In genomic region chr4:163558539-163559044, GRCh38 we compare ENCODE assay signal across 8 cellular contexts.
DNase-seq lines count a peak whose midpoint lies in the region; ATAC-seq and TF ChIP-seq lines count a peak whose summit lies in the region.

No MANE protein-coding gene starts in this region.

- peaks cover 15 to 29% (median 21%) of the 10 kb centered on the region in 4 donors for H3K4me1 ChIP-seq in upper lobe of left lung

- H3K36me3 Mint-ChIP-seq in activated naive CD4-positive, alpha-beta T cell treated with anti-CD3 and anti-CD28 coated beads, Interleukin-2, amount 10 ng/mL, durations not matched to agents 7 days and 5 days, result peaks cover 1% of the 10 kb centered on the region

- CTCF ChIA-PET in activated naive CD4-positive, alpha-beta T cell treated with anti-CD3 and anti-CD28 coated beads, Interleukin-2, amount 10 ng/mL, durations not matched to agents 7 days and 5 days (lab: Charles Lee), result interaction anchor here (1.0 to 1.5 kb wide), 3 partner anchors 16 to 197 kb away, joined by 3 read pairs; no protein-coding TSS in a partner anchor

- peaks cover 4% of the 10 kb centered on the region for H3K27me3 Mint-ChIP-seq in activated naive CD4-positive, alpha-beta T cell treated with anti-CD3 and anti-CD28 coated beads, Interleukin-2, amount 10 ng/mL, durations not matched to agents 7 days and 5 days

- H3K27me3 ChIP-seq in upper lobe of left lung, result no peaks in the 10 kb centered on the region

- H3K9me3 ChIP-seq in upper lobe of left lung, result no peaks in the 10 kb centered on the region

- WGBS in upper lobe of left lung, 2 donors, result 7 to 12% methylated on average over 6 of the region's 6 CpGs

- peak; percentile 22 for DNase-seq in activated naive CD4-positive, alpha-beta T cell treated with anti-CD3 and anti-CD28 coated beads, Interleukin-2, amount 10 ng/mL, durations not matched to agents 7 days and 5 days
- no peak for DNase-seq in activated naive CD4-positive, alpha-beta T cell treated with Interleukin-2 at 50 U/mL for 16 hours
- peak; percentile 29 for DNase-seq in central memory CD4-positive, alpha-beta T cell
- DNase-seq in upper lobe of left lung, result peak in 1 of 2 donors; percentile 44
- no peak for DNase-seq in GM10266 (ENCODE audit: extremely low spot score)
- DNase-seq in cerebellum (ENCODE audit: low spot score), result no peak
- DNase-seq in midbrain (lab: John Stamatoyannopoulos, UW), result no peak

- H3K27ac Mint-ChIP-seq in activated naive CD4-positive, alpha-beta T cell treated with anti-CD3 and anti-CD28 coated beads, Interleukin-2, amount 10 ng/mL, durations not matched to agents 7 days and 5 days, result peak overlapping the region; percentile 66

- no peak for TF ChIP-seq POLR2A in upper lobe of left lung (IDR thresholded peaks at IDR 0.05)

- H3K36me3 ChIP-seq in upper lobe of left lung, result no peaks in the 10 kb centered on the region

- peaks cover 22% of the 10 kb centered on the region for H3K4me1 Mint-ChIP-seq in activated naive CD4-positive, alpha-beta T cell treated with anti-CD3 and anti-CD28 coated beads, Interleukin-2, amount 10 ng/mL, durations not matched to agents 7 days and 5 days

- H3K4me3 ChIP-seq in upper lobe of left lung, result no peak overlapping the region

- H3K4me3 Mint-ChIP-seq in activated naive CD4-positive, alpha-beta T cell treated with anti-CD3 and anti-CD28 coated beads, Interleukin-2, amount 10 ng/mL, durations not matched to agents 7 days and 5 days, result peak overlapping the region; percentile 50

- peaks cover 4% of the 10 kb centered on the region for H3K9me3 Mint-ChIP-seq in activated naive CD4-positive, alpha-beta T cell treated with anti-CD3 and anti-CD28 coated beads, Interleukin-2, amount 10 ng/mL, durations not matched to agents 7 days and 5 days

- no peak for TF ChIP-seq CTCF in upper lobe of left lung (IDR thresholded peaks at IDR 0.05)
- TF ChIP-seq CTCF in GM10266 (IDR thresholded peaks at IDR 0.05; ENCODE audit: control insufficient read depth, insufficient read depth, low read depth, missing control alignments), result no peak

- peak; percentile 63 for ATAC-seq in HG03432 (IDR thresholded peaks at IDR 0.05; ENCODE audit: unreplicated experiment)
- peak; percentile 77 to 78 for ATAC-seq in upper lobe of left lung (ENCODE audit: low FRiP score in 2 of 2)

- peak in 2 of 4 donors; percentile 86 to 88 for TF ChIP-seq EP300 in upper lobe of left lung (IDR thresholded peaks at IDR 0.05)

- peak overlapping the region; percentile 39 to 77 (median 68) for H3K27ac ChIP-seq in upper lobe of left lung

Comparison
In these comparisons a context has a peak if more than half of its experiments do, and no peak if none do; other contexts are left out.
1. DNase-seq: peak in activated naive CD4-positive, alpha-beta T cell treated with anti-CD3 and anti-CD28 coated beads, Interleukin-2, amount 10 ng/mL, durations not matched to agents 7 days and 5 days (single experiment) and central memory CD4-positive, alpha-beta T cell (single experiment); none in activated naive CD4-positive, alpha-beta T cell treated with Interleukin-2 at 50 U/mL for 16 hours (single experiment), GM10266 (single experiment), cerebellum (single experiment) and midbrain (single experiment).